11 cellular contexts compared by ENCODE assay signal in genomic region chr17:65101371-65101770, GRCh38. TPM values are rescaled to one million over a fixed set of nuclear protein-coding genes. Genes with fewer than 3 reads are reported as not detected.
DNase-seq lines count a peak whose midpoint lies in the region; ATAC-seq and TF ChIP-seq lines count a peak whose summit lies in the region.
"Had no signal": no experiment of that assay in that cellular context is flagged by ENCODE, and none has a peak within 500 bp of the region (broad histone marks: within the 10 kb centered on the region; RNA-seq: fewer than 3 reads in every experiment).

No MANE protein-coding gene starts in this region.

- 68% methylated on average over 6 of the region's 6 CpGs for WGBS in urinary bladder

- TF ChIP-seq POLR2A in GM18505 (IDR thresholded peaks at IDR 0.05; ENCODE audit: borderline replicate concordance, extremely low read depth, insufficient read depth, insufficient read length) = no peak

- peak overlapping the region; percentile 39 for H3K4me3 Mint-ChIP-seq in activated naive CD4-positive, alpha-beta T cell treated with anti-CD3 and anti-CD28 coated beads, Interleukin-2, amount 50 U/mL, for 24 hours
- peak overlapping the region; percentile 73 for H3K4me3 Mint-ChIP-seq in mesothelial cell of epicardium

- no peaks in the 10 kb centered on the region for H3K27me3 ChIP-seq in ascending aorta

- H3K4me1 Mint-ChIP-seq in activated naive CD4-positive, alpha-beta T cell treated with anti-CD3 and anti-CD28 coated beads, Interleukin-2, amount 50 U/mL, for 24 hours = peaks cover 19% of the 10 kb centered on the region
- peaks cover 25% of the 10 kb centered on the region for H3K4me1 Mint-ChIP-seq in mesothelial cell of epicardium

- intact Hi-C loops in ascending aorta (cut with DNase I) = loop anchor here (5.0 kb wide), 1 partner anchor 124 kb away; no protein-coding TSS in a partner anchor

- H3K27ac ChIP-seq in ascending aorta (peak overlapping the region in 1 of 2 donors; percentile 58), urinary bladder (ENCODE audit: low read depth) (no peak overlapping the region)

- no peak for DNase-seq in activated naive CD4-positive, alpha-beta T cell treated with anti-CD3 and anti-CD28 coated beads, Interleukin-2, amount 50 U/mL, for 72 hours (ENCODE audit: low spot score in 2 of 2)
- DNase-seq in ascending aorta (ENCODE audit: low spot score in 2 of 2) = no peak
- no peak for DNase-seq in mesothelial cell of epicardium (ENCODE audit: low spot score in 2 of 2, unreplicated experiment in 2 of 2)
- DNase-seq in superior temporal gyrus (ENCODE audit: extremely low spot score) = no peak
- DNase-seq: activated gamma-delta T cell, foreskin melanocyte, NCI-H1105 had no signal

- no peak for ATAC-seq in activated naive CD4-positive, alpha-beta T cell treated with anti-CD3 and anti-CD28 coated beads, Interleukin-2, amount 50 U/mL, for 72 hours
- ATAC-seq in GM18505 (IDR thresholded peaks at IDR 0.05; ENCODE audit: unreplicated experiment) (no peak), GM19324 (IDR thresholded peaks at IDR 0.05; ENCODE audit: low FRiP score, unreplicated experiment) (no peak)

- H3K36me3 Mint-ChIP-seq in activated naive CD4-positive, alpha-beta T cell treated with anti-CD3 and anti-CD28 coated beads, Interleukin-2, amount 50 U/mL, for 24 hours = no peaks in the 10 kb centered on the region
- H3K36me3 Mint-ChIP-seq in activated naive CD4-positive, alpha-beta T cell treated with anti-CD3 and anti-CD28 coated beads, Interleukin-2, amount 50 U/mL, for 72 hours = no peaks in the 10 kb centered on the region
- H3K36me3 Mint-ChIP-seq in mesothelial cell of epicardium = no peaks in the 10 kb centered on the region

- H3K27ac Mint-ChIP-seq in activated naive CD4-positive, alpha-beta T cell treated with anti-CD3 and anti-CD28 coated beads, Interleukin-2, amount 50 U/mL, for 24 hours = no peak overlapping the region
- H3K27ac Mint-ChIP-seq in activated naive CD4-positive, alpha-beta T cell treated with anti-CD3 and anti-CD28 coated beads, Interleukin-2, amount 50 U/mL, for 72 hours = peak overlapping the region in 1 of 2 donors; percentile 65
- H3K27ac Mint-ChIP-seq in mesothelial cell of epicardium = no peak overlapping the region

- H3K9me3 ChIP-seq in ascending aorta = no peaks in the 10 kb centered on the region

- H3K36me3 ChIP-seq in ascending aorta (no peaks in the 10 kb centered on the region), urinary bladder (ENCODE audit: insufficient read depth) (no peaks in the 10 kb centered on the region)

- no peaks in the 10 kb centered on the region for H3K9me3 Mint-ChIP-seq in activated naive CD4-positive, alpha-beta T cell treated with anti-CD3 and anti-CD28 coated beads, Interleukin-2, amount 50 U/mL, for 24 hours
- H3K9me3 Mint-ChIP-seq in activated naive CD4-positive, alpha-beta T cell treated with anti-CD3 and anti-CD28 coated beads, Interleukin-2, amount 50 U/mL, for 72 hours = no peaks in the 10 kb centered on the region
- no peaks in the 10 kb centered on the region for H3K9me3 Mint-ChIP-seq in mesothelial cell of epicardium

- H3K4me3 ChIP-seq in ascending aorta (peak overlapping the region; percentile 55 to 64), urinary bladder (ENCODE audit: low read depth, low read length) (peak overlapping the region; percentile 57)

- no peaks in the 10 kb centered on the region for H3K27me3 Mint-ChIP-seq in activated naive CD4-positive, alpha-beta T cell treated with anti-CD3 and anti-CD28 coated beads, Interleukin-2, amount 50 U/mL, for 24 hours
- no peaks in the 10 kb centered on the region for H3K27me3 Mint-ChIP-seq in mesothelial cell of epicardium (ENCODE audit: low read depth)

- no peak for TF ChIP-seq CTCF in ascending aorta (IDR thresholded peaks at IDR 0.05)
- no peak for TF ChIP-seq CTCF in mesothelial cell of epicardium (IDR thresholded peaks at IDR 0.05; ENCODE audit: unreplicated experiment)

- H3K4me1 ChIP-seq in ascending aorta = peaks cover 0 to 10% of the 10 kb centered on the region in 2 donors
- H3K4me1 ChIP-seq in urinary bladder (ENCODE audit: insufficient read depth) = no peaks in the 10 kb centered on the region

RNA-seq across cellular contexts. Expression of gene RGS9, which starts 35.8 kb away (rescaled TPM):
- total RNA-seq in activated naive CD4-positive, alpha-beta T cell treated with anti-CD3 and anti-CD28 coated beads, Interleukin-2, amount 50 U/mL, for 72 hours = 1 to 10 TPM; 1.1 to 1.7 TPM
- 0.21 TPM for total RNA-seq in ascending aorta
- 8.9 to 10.7 TPM (median 9.9 TPM) in 3 replicates for total RNA-seq in mesothelial cell of epicardium
- total RNA-seq in urinary bladder = 9.4 TPM
- 9.0 TPM for polyA plus RNA-seq in urinary bladder

RNA-seq across cellular contexts. Expression of gene GNA13, which starts 44.8 kb away (rescaled TPM):
- total RNA-seq in activated naive CD4-positive, alpha-beta T cell treated with anti-CD3 and anti-CD28 coated beads, Interleukin-2, amount 50 U/mL, for 72 hours = 10 to 100 TPM; 53.0 to 74.7 TPM
- total RNA-seq in ascending aorta (35.8 TPM), mesothelial cell of epicardium (36.2 to 37.7 TPM (median 37.7 TPM) in 3 replicates), urinary bladder (106 TPM)
- polyA plus RNA-seq in urinary bladder = 27.8 TPM
